In the genomic region with DNA sequence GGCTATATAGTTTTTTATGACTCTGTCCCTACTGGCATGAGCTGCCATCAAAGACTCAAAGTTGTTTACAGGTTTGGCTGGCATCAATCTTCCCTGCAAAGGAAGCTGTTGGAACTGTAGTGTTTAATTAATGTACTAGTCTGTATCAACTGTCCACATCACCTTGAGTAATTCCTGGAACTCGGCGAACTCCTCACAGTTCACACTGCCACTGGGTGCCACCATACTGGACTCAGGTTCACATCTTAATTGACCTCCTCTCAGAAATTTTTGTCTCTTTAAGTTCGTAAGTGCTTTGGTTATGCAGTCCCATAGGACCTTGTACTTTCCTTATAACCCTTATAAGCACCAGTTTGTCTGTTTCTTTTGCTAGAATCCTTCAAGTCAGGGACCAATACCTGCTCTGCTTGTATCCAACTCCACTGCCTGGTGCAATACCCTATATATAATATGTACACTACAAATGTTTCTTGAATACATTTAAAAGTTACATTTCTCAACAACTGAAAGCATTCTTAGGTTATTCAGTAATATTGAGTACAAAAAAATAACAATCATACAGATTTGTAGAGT, we compare ENCODE assay signal across 1 cellular context.
TF ChIP-seq lines count a peak whose summit lies in the region.

No MANE protein-coding gene starts in this region.

TF ChIP-seq in HepG2, 621 proteins besides CTCF, POLR2A, EP300 and RAD21:
- no peak for TF ChIP-seq NPAS2 (CRISPR knock-in tag; IDR thresholded peaks at IDR 0.05; ENCODE audit: borderline replicate concordance)
- no peak for TF ChIP-seq E2F1 (CRISPR knock-in tag; IDR thresholded peaks at IDR 0.05)
- 0 out of 2 replicates have a peak, but pooled peaks have one; percentile 10 for TF ChIP-seq GATAD1 (CRISPR knock-in tag; IDR thresholded peaks at IDR 0.05)
- no peak for TF ChIP-seq CBFB (CRISPR knock-in tag; IDR thresholded peaks at IDR 0.05)
TF ChIP-seq in HepG2: peak in this region for 1.
